Comparison of ENCODE assay signal across 1 cellular context in the genomic region with DNA sequence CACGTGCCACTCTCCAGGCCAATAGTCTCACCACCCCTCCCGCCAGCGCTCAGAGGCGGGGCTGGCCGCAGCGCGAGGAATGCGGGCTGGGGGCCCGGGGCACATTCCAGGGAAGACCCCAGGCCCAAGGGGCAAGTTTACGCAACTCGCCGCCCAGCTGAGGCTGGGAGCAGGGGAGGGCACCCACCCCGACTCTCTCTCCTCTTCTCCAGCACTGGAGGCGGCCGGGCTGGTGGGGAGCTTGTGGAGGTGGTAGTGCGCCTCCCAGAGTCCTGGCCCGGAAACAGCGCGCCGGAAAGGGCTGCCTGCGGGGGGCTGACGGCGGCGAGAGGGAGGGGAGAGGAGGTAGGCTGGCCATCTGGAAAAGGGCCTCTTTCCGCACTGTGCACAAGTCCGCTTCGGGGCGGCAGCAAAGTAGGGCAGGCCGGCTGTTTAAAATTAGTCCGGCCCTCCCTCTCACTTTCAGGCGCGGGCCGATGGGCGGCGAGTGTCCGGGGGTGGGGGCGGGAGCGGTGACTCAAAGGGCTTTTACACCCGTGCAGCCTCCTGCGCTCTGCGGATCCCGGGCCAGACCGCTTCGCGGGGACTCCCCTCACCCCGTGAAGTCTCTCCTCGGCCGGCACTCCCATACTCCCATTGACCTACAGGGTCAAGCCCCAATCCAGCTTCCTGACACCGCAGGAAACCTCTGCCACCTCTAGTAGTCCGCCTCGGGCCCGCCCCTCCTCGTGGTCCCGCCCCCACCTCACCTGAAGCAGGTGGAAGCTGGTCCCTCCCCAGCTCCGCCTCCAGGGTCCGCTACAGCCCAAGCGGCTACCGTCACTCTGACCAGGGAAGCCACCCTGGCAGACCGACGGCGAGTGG.
TF ChIP-seq lines count a peak whose summit lies in the region.

No MANE protein-coding gene starts in this region.

TF ChIP-seq in HepG2, 621 proteins besides CTCF, POLR2A, EP300 and RAD21 (continued from another document and continues in another):
- TF ChIP-seq, protein P1, sequence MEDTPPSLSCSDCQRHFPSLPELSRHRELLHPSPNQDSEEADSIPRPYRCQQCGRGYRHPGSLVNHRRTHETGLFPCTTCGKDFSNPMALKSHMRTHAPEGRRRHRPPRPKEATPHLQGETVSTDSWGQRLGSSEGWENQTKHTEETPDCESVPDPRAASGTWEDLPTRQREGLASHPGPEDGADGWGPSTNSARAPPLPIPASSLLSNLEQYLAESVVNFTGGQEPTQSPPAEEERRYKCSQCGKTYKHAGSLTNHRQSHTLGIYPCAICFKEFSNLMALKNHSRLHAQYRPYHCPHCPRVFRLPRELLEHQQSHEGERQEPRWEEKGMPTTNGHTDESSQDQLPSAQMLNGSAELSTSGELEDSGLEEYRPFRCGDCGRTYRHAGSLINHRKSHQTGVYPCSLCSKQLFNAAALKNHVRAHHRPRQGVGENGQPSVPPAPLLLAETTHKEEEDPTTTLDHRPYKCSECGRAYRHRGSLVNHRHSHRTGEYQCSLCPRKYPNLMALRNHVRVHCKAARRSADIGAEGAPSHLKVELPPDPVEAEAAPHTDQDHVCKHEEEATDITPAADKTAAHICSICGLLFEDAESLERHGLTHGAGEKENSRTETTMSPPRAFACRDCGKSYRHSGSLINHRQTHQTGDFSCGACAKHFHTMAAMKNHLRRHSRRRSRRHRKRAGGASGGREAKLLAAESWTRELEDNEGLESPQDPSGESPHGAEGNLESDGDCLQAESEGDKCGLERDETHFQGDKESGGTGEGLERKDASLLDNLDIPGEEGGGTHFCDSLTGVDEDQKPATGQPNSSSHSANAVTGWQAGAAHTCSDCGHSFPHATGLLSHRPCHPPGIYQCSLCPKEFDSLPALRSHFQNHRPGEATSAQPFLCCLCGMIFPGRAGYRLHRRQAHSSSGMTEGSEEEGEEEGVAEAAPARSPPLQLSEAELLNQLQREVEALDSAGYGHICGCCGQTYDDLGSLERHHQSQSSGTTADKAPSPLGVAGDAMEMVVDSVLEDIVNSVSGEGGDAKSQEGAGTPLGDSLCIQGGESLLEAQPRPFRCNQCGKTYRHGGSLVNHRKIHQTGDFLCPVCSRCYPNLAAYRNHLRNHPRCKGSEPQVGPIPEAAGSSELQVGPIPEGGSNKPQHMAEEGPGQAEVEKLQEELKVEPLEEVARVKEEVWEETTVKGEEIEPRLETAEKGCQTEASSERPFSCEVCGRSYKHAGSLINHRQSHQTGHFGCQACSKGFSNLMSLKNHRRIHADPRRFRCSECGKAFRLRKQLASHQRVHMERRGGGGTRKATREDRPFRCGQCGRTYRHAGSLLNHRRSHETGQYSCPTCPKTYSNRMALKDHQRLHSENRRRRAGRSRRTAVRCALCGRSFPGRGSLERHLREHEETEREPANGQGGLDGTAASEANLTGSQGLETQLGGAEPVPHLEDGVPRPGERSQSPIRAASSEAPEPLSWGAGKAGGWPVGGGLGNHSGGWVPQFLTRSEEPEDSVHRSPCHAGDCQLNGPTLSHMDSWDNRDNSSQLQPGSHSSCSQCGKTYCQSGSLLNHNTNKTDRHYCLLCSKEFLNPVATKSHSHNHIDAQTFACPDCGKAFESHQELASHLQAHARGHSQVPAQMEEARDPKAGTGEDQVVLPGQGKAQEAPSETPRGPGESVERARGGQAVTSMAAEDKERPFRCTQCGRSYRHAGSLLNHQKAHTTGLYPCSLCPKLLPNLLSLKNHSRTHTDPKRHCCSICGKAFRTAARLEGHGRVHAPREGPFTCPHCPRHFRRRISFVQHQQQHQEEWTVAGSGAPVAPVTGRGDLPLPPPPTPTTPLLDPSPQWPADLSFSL (CRISPR knock-in tag; IDR thresholded peaks at IDR 0.05) = no peak
- TF ChIP-seq ZNF326 (CRISPR knock-in tag; IDR thresholded peaks at IDR 0.05; ENCODE audit: borderline replicate concordance) (no peak; the same call in 1 of the 2 replicates), ZNF205 (CRISPR knock-in tag; IDR thresholded peaks at IDR 0.05) (peak; percentile 92), MNT (IDR thresholded peaks at IDR 0.05) (peak; percentile 56; the same call in 1 of the 2 replicates), KAT2B (IDR thresholded peaks at IDR 0.05; ENCODE audit: borderline replicate concordance, low read depth, low read length) (no peak), HOXD1 (CRISPR knock-in tag; IDR thresholded peaks at IDR 0.05) (peak; percentile 38; the same call in 1 of the 2 replicates), ZNF790 (CRISPR knock-in tag; IDR thresholded peaks at IDR 0.05; ENCODE audit: borderline replicate concordance) (0 out of 2 replicates have a peak, but pooled peaks have one; percentile 79), ZKSCAN5 (CRISPR knock-in tag; IDR thresholded peaks at IDR 0.05) (peak; percentile 75; the same call in 1 of the 2 replicates), ZNF768 (CRISPR knock-in tag; IDR thresholded peaks at IDR 0.05) (peak; percentile 59; the same call in 1 of the 2 replicates), ZNF709 (CRISPR knock-in tag; IDR thresholded peaks at IDR 0.05) (peak; percentile 77; the same call in 1 of the 2 replicates), DMAP1 (CRISPR knock-in tag; IDR thresholded peaks at IDR 0.05) (peak; percentile 96), FOXO1 (CRISPR knock-in tag; IDR thresholded peaks at IDR 0.05) (peak; percentile 85), TP53 (CRISPR knock-in tag; conservative IDR thresholded peaks at IDR 0.05) (peak; percentile 61; the same call in 1 of the 2 replicates), NR3C1 (CRISPR knock-in tag; IDR thresholded peaks at IDR 0.05) (no peak), TRAFD1 (CRISPR knock-in tag; IDR thresholded peaks at IDR 0.05; ENCODE audit: borderline replicate concordance) (no peak), ZSCAN31 (CRISPR knock-in tag; IDR thresholded peaks at IDR 0.05; ENCODE audit: low read depth) (peak; percentile 85), MLXIP (CRISPR knock-in tag; IDR thresholded peaks at IDR 0.05; ENCODE audit: borderline replicate concordance) (0 out of 2 replicates have a peak, but pooled peaks have one; percentile 42), SRF (IDR thresholded peaks at IDR 0.05; ENCODE audit: low read depth, low read length) (no peak), SIN3B (IDR thresholded peaks at IDR 0.05; ENCODE audit: low read length) (peak; percentile 56; the same call in 1 of the 2 replicates), ZNF382 (CRISPR knock-in tag; IDR thresholded peaks at IDR 0.05; ENCODE audit: borderline replicate concordance) (no peak), ZNF451 (CRISPR knock-in tag; IDR thresholded peaks at IDR 0.05) (0 out of 2 replicates have a peak, but pooled peaks have one; percentile 67), NFYC (CRISPR knock-in tag; IDR thresholded peaks at IDR 0.05) (peak; percentile 68), SOX5 (CRISPR knock-in tag; IDR thresholded peaks at IDR 0.05; ENCODE audit: borderline replicate concordance) (peak; percentile 76), ZNF547 (CRISPR knock-in tag; IDR thresholded peaks at IDR 0.05) (peak; percentile 84; the same call in 1 of the 2 replicates), POLR2G (IDR thresholded peaks at IDR 0.05; ENCODE audit: low read depth, low read length) (peak; percentile 86), TSC22D2 (CRISPR knock-in tag; IDR thresholded peaks at IDR 0.05; ENCODE audit: borderline replicate concordance) (0 out of 2 replicates have a peak, but pooled peaks have one; percentile 92), TERF1 (CRISPR knock-in tag; IDR thresholded peaks at IDR 0.05) (no peak), MBD4 (IDR thresholded peaks at IDR 0.05; ENCODE audit: borderline replicate concordance, low read length) (no peak), NCOA5 (CRISPR knock-in tag; IDR thresholded peaks at IDR 0.05) (no peak), SALL1 (CRISPR knock-in tag; IDR thresholded peaks at IDR 0.05) (peak; percentile 95)
- TF ChIP-seq, protein P2, sequence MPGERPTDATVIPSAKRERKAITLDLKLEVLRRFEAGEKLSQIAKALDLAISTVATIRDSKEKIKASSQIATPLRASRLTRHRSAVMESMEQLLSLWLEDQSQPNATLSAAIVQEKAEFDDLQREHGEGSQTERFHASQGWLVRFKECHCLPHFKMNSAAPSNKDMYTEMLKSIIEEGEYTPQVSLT (CRISPR knock-in tag; IDR thresholded peaks at IDR 0.05; ENCODE audit: borderline replicate concordance, low read depth) = 0 out of 2 replicates have a peak, but pooled peaks have one; percentile 88
- TF ChIP-seq, protein P3, sequence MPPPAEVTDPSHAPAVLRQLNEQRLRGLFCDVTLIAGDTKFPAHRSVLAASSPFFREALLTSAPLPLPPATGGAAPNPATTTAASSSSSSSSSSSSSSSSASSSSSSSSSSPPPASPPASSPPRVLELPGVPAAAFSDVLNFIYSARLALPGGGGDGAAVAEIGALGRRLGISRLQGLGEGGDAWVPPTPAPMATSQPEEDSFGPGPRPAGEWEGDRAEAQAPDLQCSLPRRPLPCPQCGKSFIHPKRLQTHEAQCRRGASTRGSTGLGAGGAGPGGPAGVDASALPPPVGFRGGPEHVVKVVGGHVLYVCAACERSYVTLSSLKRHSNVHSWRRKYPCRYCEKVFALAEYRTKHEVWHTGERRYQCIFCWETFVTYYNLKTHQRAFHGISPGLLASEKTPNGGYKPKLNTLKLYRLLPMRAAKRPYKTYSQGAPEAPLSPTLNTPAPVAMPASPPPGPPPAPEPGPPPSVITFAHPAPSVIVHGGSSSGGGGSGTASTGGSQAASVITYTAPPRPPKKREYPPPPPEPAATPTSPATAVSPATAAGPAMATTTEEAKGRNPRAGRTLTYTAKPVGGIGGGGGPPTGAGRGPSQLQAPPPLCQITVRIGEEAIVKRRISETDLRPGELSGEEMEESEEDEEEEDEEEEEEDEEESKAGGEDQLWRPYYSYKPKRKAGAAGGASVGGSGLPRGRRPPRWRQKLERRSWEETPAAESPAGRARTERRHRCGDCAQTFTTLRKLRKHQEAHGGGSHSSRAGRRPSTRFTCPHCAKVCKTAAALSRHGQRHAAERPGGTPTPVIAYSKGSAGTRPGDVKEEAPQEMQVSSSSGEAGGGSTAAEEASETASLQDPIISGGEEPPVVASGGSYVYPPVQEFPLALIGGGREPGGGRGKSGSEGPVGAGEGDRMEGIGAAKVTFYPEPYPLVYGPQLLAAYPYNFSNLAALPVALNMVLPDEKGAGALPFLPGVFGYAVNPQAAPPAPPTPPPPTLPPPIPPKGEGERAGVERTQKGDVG (CRISPR knock-in tag; IDR thresholded peaks at IDR 0.05; ENCODE audit: borderline replicate concordance) = no peak
- TF ChIP-seq, protein P4, sequence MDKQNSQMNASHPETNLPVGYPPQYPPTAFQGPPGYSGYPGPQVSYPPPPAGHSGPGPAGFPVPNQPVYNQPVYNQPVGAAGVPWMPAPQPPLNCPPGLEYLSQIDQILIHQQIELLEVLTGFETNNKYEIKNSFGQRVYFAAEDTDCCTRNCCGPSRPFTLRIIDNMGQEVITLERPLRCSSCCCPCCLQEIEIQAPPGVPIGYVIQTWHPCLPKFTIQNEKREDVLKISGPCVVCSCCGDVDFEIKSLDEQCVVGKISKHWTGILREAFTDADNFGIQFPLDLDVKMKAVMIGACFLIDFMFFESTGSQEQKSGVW (CRISPR knock-in tag; IDR thresholded peaks at IDR 0.05; ENCODE audit: borderline replicate concordance) = no peak
